23 cellular contexts compared by ENCODE assay signal in the genomic region with DNA sequence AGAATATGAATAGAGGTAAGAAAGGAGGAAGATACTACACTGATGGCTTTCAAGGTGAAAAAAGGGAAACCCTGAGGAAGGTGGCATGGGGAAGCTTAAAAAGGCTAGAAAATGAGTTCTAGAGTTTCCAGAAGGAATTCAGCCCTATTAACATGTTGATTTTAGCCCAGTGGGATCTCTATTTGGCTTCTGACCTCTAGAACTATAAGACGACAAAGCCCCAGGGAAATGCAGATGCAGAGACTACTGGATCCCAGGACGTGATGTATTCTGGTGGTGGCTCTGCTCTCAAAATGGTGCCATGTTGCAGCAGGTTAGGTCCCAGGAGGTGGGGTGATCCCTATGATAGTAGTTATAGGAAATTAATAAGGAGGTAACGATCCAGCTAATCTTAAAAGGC.
DNase-seq lines count a peak whose midpoint lies in the region; ATAC-seq, FAIRE-seq and TF ChIP-seq lines count a peak whose summit lies in the region.
"Had no signal": no experiment of that assay in that cellular context is flagged by ENCODE, and none has a peak within 500 bp of the region (broad histone marks: within the 10 kb centered on the region; RNA-seq: fewer than 3 reads in every experiment).

No MANE protein-coding gene starts in this region.

- no peak for TF ChIP-seq RAD21 in H1 (IDR thresholded peaks at IDR 0.05 in 1 of 2, conservative IDR thresholded peaks at IDR 0.05 in 1 of 2; ENCODE audit: low read depth in 2 of 2, low read length in 2 of 2)

- no peak overlapping the region for H3K4ac ChIP-seq in H1 (replicated peaks; ENCODE audit: insufficient read length, low read depth, low read length)

- H2AFZ ChIP-seq in OCI-LY3 (ENCODE audit: low read depth, low read length) (no peak overlapping the region), H1 (ENCODE audit: low read length) (no peak overlapping the region)

- peak overlapping the region; percentile 61 for H3K27ac Mint-ChIP-seq in stimulated activated memory B cell treated with anti-CD40 and anti-IgM and Interleukin-4, amounts not matched to agents 10 μg/mL and 1 μg/mL and 100 μg/mL, for 72 hours

- H3K4me3 ChIP-seq in OCI-LY3 (ENCODE audit: low read length) (no peak overlapping the region), H1 (ENCODE audit: extremely low read depth in 1 of 4, insufficient read depth in 2 of 4, low read depth in 3 of 4, low read length in 4 of 4) (no peak overlapping the region)
- H3K4me3 ChIP-seq: BLaER1 treated with 17β-estradiol and CSF1 and Interleukin-3, amounts not matched to agents 10 nM and 100 nM; K562 had no signal

- TF ChIP-seq EP300 in H1 (IDR thresholded peaks at IDR 0.05; ENCODE audit: borderline replicate concordance in 1 of 2, low read depth in 2 of 2, low read length in 2 of 2), result no peak

- H2BK12ac ChIP-seq in H1 (ENCODE audit: low read depth, low read length), result no peak overlapping the region

- H3K23me2 ChIP-seq in H1 (ENCODE audit: low read depth, low read length), result no peaks in the 10 kb centered on the region

- H3K36me3 Mint-ChIP-seq in stimulated activated memory B cell treated with anti-CD40 and anti-IgM and Interleukin-4, amounts not matched to agents 10 μg/mL and 1 μg/mL and 100 μg/mL, for 72 hours, result no peaks in the 10 kb centered on the region
- H3K36me3 Mint-ChIP-seq: CD4-positive, CD25-positive, alpha-beta regulatory T cell had no signal

- CTCF ChIA-PET in H1 (lab: Charles Lee; ENCODE audit: partially characterized antibody), result interaction anchor here (0.6 to 2.7 kb wide), 2 partner anchors 10 to 13 kb away, joined by 4 to 7 read pairs; no protein-coding TSS in a partner anchor

- H3K36me3 ChIP-seq in OCI-LY3 (replicated peaks; ENCODE audit: low read depth, low read length) (peaks cover 35% of the 10 kb centered on the region), H1 (ENCODE audit: control insufficient read depth in 2 of 4, insufficient read depth in 4 of 4, low read length in 3 of 4) (no peaks in the 10 kb centered on the region)
- H3K36me3 ChIP-seq: BLaER1 treated with 17β-estradiol and CSF1 and Interleukin-3, amounts not matched to agents 10 nM and 100 nM had no signal

- H3K18ac ChIP-seq in H1 (ENCODE audit: extremely low read depth, low read length), result no peak overlapping the region

- H3K27me3 Mint-ChIP-seq in stimulated activated memory B cell treated with anti-CD40 and anti-IgM and Interleukin-4, amounts not matched to agents 10 μg/mL and 1 μg/mL and 100 μg/mL, for 72 hours, result no peaks in the 10 kb centered on the region
- H3K27me3 Mint-ChIP-seq: CD4-positive, CD25-positive, alpha-beta regulatory T cell had no signal

- no peaks in the 10 kb centered on the region for H3K79me1 ChIP-seq in H1 (ENCODE audit: low read depth, low read length)

- no peak overlapping the region for H2BK15ac ChIP-seq in H1 (ENCODE audit: low read length)

- H3K9ac ChIP-seq in OCI-LY3 (ENCODE audit: low read length), result peak overlapping the region; percentile 87; the same call in 1 of the 2 replicates
- H3K9ac ChIP-seq in H1 (replicated peaks in 1 of 4; ENCODE audit: extremely low read depth in 1 of 4, low read depth in 3 of 4, low read length in 3 of 4), result no peak overlapping the region

- peaks cover 20% of the 10 kb centered on the region; the same call in 1 of the 2 replicates for H3K9me3 ChIP-seq in OCI-LY3 (ENCODE audit: insufficient read depth, low read length)
- no peaks in the 10 kb centered on the region for H3K9me3 ChIP-seq in H1 (ENCODE audit: insufficient read depth in 2 of 2, low read depth in 1 of 2, low read length in 1 of 2)
- H3K9me3 ChIP-seq: BLaER1 treated with 17β-estradiol and CSF1 and Interleukin-3, amounts not matched to agents 10 nM and 100 nM had no signal

- H3K4me2 ChIP-seq in OCI-LY3 (ENCODE audit: low read length) (peak overlapping the region; percentile 87), H1 (ENCODE audit: insufficient read depth in 1 of 2, low read depth in 2 of 2, low read length in 2 of 2) (no peak overlapping the region)

- no peak overlapping the region for H3K23ac ChIP-seq in H1 (ENCODE audit: insufficient read length)

- FAIRE-seq in GM12892 (lab: Jason Lieb, UNC) (peak; percentile 61), H1 (lab: Jason Lieb, UNC) (no peak)
- FAIRE-seq: A204.1, G401.6, GM12891, H54, K562 had no signal

- intact Hi-C loops in sciatic nerve (cut with DNase I), result no loop called here

- TF ChIP-seq POLR2A in GM12892 (IDR thresholded peaks at IDR 0.05; ENCODE audit: low read depth, low read length), result no peak
- TF ChIP-seq POLR2A in H1 (IDR thresholded peaks at IDR 0.05; ENCODE audit: control extremely low read depth in 1 of 2, low read depth in 2 of 2, low read length in 2 of 2), result no peak

- ATAC-seq in stimulated activated memory B cell treated with anti-CD40 and anti-IgM and Interleukin-4, amounts not matched to agents 10 μg/mL and 1 μg/mL and 100 μg/mL, for 72 hours, result no peak
- ATAC-seq in sciatic nerve, result no peak
- ATAC-seq in GM18868 (IDR thresholded peaks at IDR 0.05; ENCODE audit: unreplicated experiment), result no peak
- ATAC-seq: K562 had no signal

- H3K27me3 ChIP-seq in OCI-LY3 (ENCODE audit: low read depth, low read length), result no peaks in the 10 kb centered on the region
- H3K27me3 ChIP-seq in H1 (replicated peaks in 1 of 4; ENCODE audit: control insufficient read depth in 3 of 4, extremely low read depth in 1 of 4, insufficient read depth in 3 of 4, low read length in 3 of 4), result no peaks in the 10 kb centered on the region
- H3K27me3 ChIP-seq: BLaER1 treated with 17β-estradiol and CSF1 and Interleukin-3, amounts not matched to agents 10 nM and 100 nM had no signal

- H3K9me3 Mint-ChIP-seq in stimulated activated memory B cell treated with anti-CD40 and anti-IgM and Interleukin-4, amounts not matched to agents 10 μg/mL and 1 μg/mL and 100 μg/mL, for 72 hours, result peaks cover 3% of the 10 kb centered on the region
- H3K9me3 Mint-ChIP-seq: CD8-positive, alpha-beta memory T cell had no signal

- peaks cover 28% of the 10 kb centered on the region for H3K79me2 ChIP-seq in OCI-LY3 (ENCODE audit: low read length)
- H3K79me2 ChIP-seq in H1 (ENCODE audit: control insufficient read depth in 1 of 2, insufficient read depth in 2 of 2, low read length in 2 of 2), result no peaks in the 10 kb centered on the region

- no peak overlapping the region for H3K14ac ChIP-seq in H1 (ENCODE audit: insufficient read length)

- no peak overlapping the region for H4K91ac ChIP-seq in H1 (replicated peaks; ENCODE audit: insufficient read length, low read length)

- H3K4me1 ChIP-seq in OCI-LY3 (ENCODE audit: low read length), result peaks cover 67% of the 10 kb centered on the region
- H3K4me1 ChIP-seq in H1 (replicated peaks in 1 of 4; ENCODE audit: control insufficient read depth in 3 of 4, insufficient read depth in 4 of 4, low read length in 3 of 4), result no peaks in the 10 kb centered on the region

- H3K4me3 Mint-ChIP-seq in stimulated activated memory B cell treated with anti-CD40 and anti-IgM and Interleukin-4, amounts not matched to agents 10 μg/mL and 1 μg/mL and 100 μg/mL, for 72 hours, result no peak overlapping the region
- H3K4me3 Mint-ChIP-seq: CD4-positive, CD25-positive, alpha-beta regulatory T cell; CD8-positive, alpha-beta memory T cell had no signal

- no peak overlapping the region for H4K8ac ChIP-seq in H1 (ENCODE audit: extremely low read depth, insufficient read depth, low read length)

- H3K27ac ChIP-seq in OCI-LY3 (ENCODE audit: low read length) (peak overlapping the region; percentile 86), H1 (ENCODE audit: low read depth, low read length) (no peak overlapping the region)
- H3K27ac ChIP-seq: HL-60 had no signal

- H2BK120ac ChIP-seq in H1 (replicated peaks; ENCODE audit: low read depth, low read length), result no peak overlapping the region

- no peak overlapping the region for H2BK20ac ChIP-seq in H1 (ENCODE audit: low read length)

- no peak overlapping the region for H2AK5ac ChIP-seq in H1 (ENCODE audit: low read depth, low read length)

- peaks cover 46% of the 10 kb centered on the region for H3K4me1 Mint-ChIP-seq in stimulated activated memory B cell treated with anti-CD40 and anti-IgM and Interleukin-4, amounts not matched to agents 10 μg/mL and 1 μg/mL and 100 μg/mL, for 72 hours
- H3K4me1 Mint-ChIP-seq: CD8-positive, alpha-beta memory T cell had no signal

- no peak for TF ChIP-seq CTCF in OCI-LY3 (IDR thresholded peaks at IDR 0.05; ENCODE audit: low read depth, low read length)
- TF ChIP-seq CTCF in H1 (IDR thresholded peaks at IDR 0.05; ENCODE audit: control extremely low read depth in 1 of 3, insufficient read depth in 1 of 3, low read depth in 1 of 3, low read length in 3 of 3), result no peak

- H4K20me1 ChIP-seq in OCI-LY3 (ENCODE audit: insufficient read depth, low read length), result no peaks in the 10 kb centered on the region
- no peaks in the 10 kb centered on the region for H4K20me1 ChIP-seq in H1 (replicated peaks in 1 of 2; ENCODE audit: control insufficient read depth in 1 of 2, insufficient read depth in 2 of 2, low read length in 2 of 2)
- H4K20me1 ChIP-seq: BLaER1 treated with 17β-estradiol and CSF1 and Interleukin-3, amounts not matched to agents 10 nM and 100 nM had no signal

- H3K56ac ChIP-seq in H1 (replicated peaks; ENCODE audit: insufficient read length, low read depth, low read length), result no peak overlapping the region

- DNase-seq in GM12892 (ENCODE audit: insufficient read length), result no peak
- DNase-seq in H1 (ENCODE audit: low read depth in 1 of 2, low spot score in 2 of 2), result no peak
- no peak for DNase-seq in sciatic nerve (ENCODE audit: low spot score)
- no peak for DNase-seq in NCI-H524 (lab: John Stamatoyannopoulos, UW)
- no peak for DNase-seq in activated effector memory CD4-positive, alpha-beta T cell treated with Interleukin-2 at 50 U/mL for 16 hours
- DNase-seq: CD4-positive, CD25-positive, alpha-beta regulatory T cell; CD8-positive, alpha-beta memory T cell; COR-L47; DMS 273 treated with DMSO at 0.1 percent for 48 hours; DMS53; DND-41; EL; HCEC 1CT had no signal

- POLR2A ChIA-PET in H1 (lab: Charles Lee; ENCODE audit: partially characterized antibody), result no interaction called here

- 81% methylated on average over 3 of the region's 3 CpGs; no CpG with 5 or more reads in 1 of the 2 experiments for WGBS in H1 (ENCODE audit: extremely low coverage in 1 of 2, insufficient coverage in 1 of 2, insufficient read length in 1 of 2, insufficient replicate concordance in 2 of 2, low coverage in 1 of 2, low lambda C conversion rate in 2 of 2, missing lambda C conversion rate in 1 of 2), 2 experiments

- no peak overlapping the region for H2BK5ac ChIP-seq in H1 (ENCODE audit: low read depth, low read length)

- no peak overlapping the region for H4K5ac ChIP-seq in H1 (ENCODE audit: insufficient read length, low read depth, low read length)

TF ChIP-seq in H1, 55 proteins besides CTCF, POLR2A, EP300 and RAD21:
- TF ChIP-seq YY1 (IDR thresholded peaks at IDR 0.05; ENCODE audit: low read depth, low read length), result 0 out of 2 replicates have a peak, but pooled peaks have one; percentile 27
- no peak for TF ChIP-seq PHF8 (conservative IDR thresholded peaks at IDR 0.05; ENCODE audit: low read depth, low read length)
